In the genomic region with DNA sequence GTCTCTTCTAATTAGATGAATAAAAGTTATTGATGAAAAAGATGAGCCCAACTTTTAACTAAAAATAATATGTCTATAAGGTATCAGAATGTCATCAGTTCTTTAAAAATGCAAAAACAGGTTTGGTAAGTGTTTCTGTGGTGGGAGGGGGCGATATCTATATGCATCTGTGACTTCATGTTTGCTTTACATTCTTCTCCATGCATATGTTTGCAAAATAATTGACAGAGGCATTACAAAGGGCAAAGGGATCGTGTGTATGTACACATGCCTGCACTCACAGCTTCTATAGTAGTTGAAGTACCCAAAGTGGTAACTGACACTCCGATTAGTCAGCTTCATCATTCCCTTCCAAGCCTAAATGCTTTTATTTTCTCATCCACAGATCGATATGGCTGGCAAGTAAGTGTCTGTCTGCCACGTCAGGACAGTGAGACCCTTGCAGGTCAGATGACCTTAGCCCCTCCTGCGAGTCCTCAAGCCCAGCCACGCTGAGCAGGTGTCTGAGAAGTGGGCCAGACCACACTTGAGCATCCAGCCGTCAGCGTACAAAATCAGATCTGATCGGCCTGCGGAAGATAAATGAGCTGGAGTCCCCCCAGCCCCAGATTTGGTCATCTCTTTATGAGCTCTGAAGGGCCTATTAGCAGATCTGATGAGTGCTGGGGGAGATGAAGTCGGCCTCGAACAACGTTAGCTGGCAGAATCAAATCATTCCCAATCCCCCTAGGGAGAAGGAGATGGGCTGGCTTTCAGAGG, we compare ENCODE assay signal across 12 cellular contexts.
DNase-seq lines count a peak whose midpoint lies in the region; ATAC-seq and TF ChIP-seq lines count a peak whose summit lies in the region.
"Had no signal": no experiment of that assay in that cellular context is flagged by ENCODE, and none has a peak within 500 bp of the region (broad histone marks: within the 10 kb centered on the region; RNA-seq: fewer than 3 reads in every experiment).

No MANE protein-coding gene starts in this region.

- H3K36me3 Mint-ChIP-seq in CD8-positive, alpha-beta memory T cell = no peaks in the 10 kb centered on the region

- TF ChIP-seq CTCF in C4-2B (conservative IDR thresholded peaks at IDR 0.05) = no peak
- no peak for TF ChIP-seq CTCF in LNCaP clone FGC (IDR thresholded peaks at IDR 0.05; ENCODE audit: control insufficient read depth, extremely low read depth, insufficient read depth)

- peaks cover 0 to 1% of the 10 kb centered on the region in 2 donors for H3K27me3 Mint-ChIP-seq in CD8-positive, alpha-beta memory T cell

- H3K27me3 ChIP-seq in CD8-positive, alpha-beta memory T cell (ENCODE audit: insufficient read depth, low read length, poor library complexity, severe bottlenecking) = no peaks in the 10 kb centered on the region

- peak overlapping the region; percentile 54 for H3K27ac ChIP-seq in C4-2B
- no peak overlapping the region for H3K27ac ChIP-seq in CD8-positive, alpha-beta memory T cell (ENCODE audit: low read depth, low read length)

- no peak overlapping the region for H3K27ac Mint-ChIP-seq in CD8-positive, alpha-beta memory T cell

- H3K9me3 Mint-ChIP-seq in CD8-positive, alpha-beta memory T cell = no peaks in the 10 kb centered on the region

- no peak for ATAC-seq in GM21381 (IDR thresholded peaks at IDR 0.05; ENCODE audit: unreplicated experiment)
- ATAC-seq in HG02798 (IDR thresholded peaks at IDR 0.05; ENCODE audit: poor library complexity, unreplicated experiment) = no peak

- H3K4me3 Mint-ChIP-seq in CD8-positive, alpha-beta memory T cell = no peak overlapping the region

- CTCF ChIA-PET in CD8-positive, alpha-beta memory T cell (lab: Charles Lee) = no interaction called here

- no peaks in the 10 kb centered on the region for H3K4me1 ChIP-seq in CD8-positive, alpha-beta memory T cell (ENCODE audit: insufficient read depth, low read length)
- H3K4me1 ChIP-seq: HAP-1 had no signal

- no peaks in the 10 kb centered on the region for H3K36me3 ChIP-seq in CD8-positive, alpha-beta memory T cell (ENCODE audit: insufficient read depth, low read length)
- H3K36me3 ChIP-seq: HAP-1 had no signal

- no peak overlapping the region for H3K4me3 ChIP-seq in LNCaP clone FGC (ENCODE audit: low read depth, low read length)
- H3K4me3 ChIP-seq in CD8-positive, alpha-beta memory T cell (ENCODE audit: low read length) = no peak overlapping the region
- H3K4me3 ChIP-seq: HAP-1 had no signal

- no peaks in the 10 kb centered on the region for H3K9me3 ChIP-seq in CD8-positive, alpha-beta memory T cell (ENCODE audit: low read length)
- H3K9me3 ChIP-seq: HAP-1 had no signal

- POLR2A ChIA-PET in CD8-positive, alpha-beta memory T cell (lab: Charles Lee) = no interaction called here

- no peaks in the 10 kb centered on the region for H3K4me1 Mint-ChIP-seq in CD8-positive, alpha-beta memory T cell

- DNase-seq in LNCaP clone FGC (ENCODE audit: low read depth) (peak; percentile 72), NCI-H345 (lab: John Stamatoyannopoulos, UW) (peak; percentile 86), SK-N-DZ (ENCODE audit: low spot score) (peak; percentile 98), MV-4-11 (lab: John Stamatoyannopoulos, UW) (no peak)
- DNase-seq in CD8-positive, alpha-beta memory T cell = no peak
- DNase-seq: IMR-90, Kasumi-1, SIG-M5 had no signal

Comparison
In these comparisons a context has a peak if more than half of its experiments do, and no peak if none do; other contexts are left out.
1. DNase-seq: peak in LNCaP clone FGC (single experiment), NCI-H345 (single experiment) and SK-N-DZ (single experiment); none in MV-4-11 (single experiment) and CD8-positive, alpha-beta memory T cell (0 of 5).